ENCODE assay signal across 1 cellular context in genomic region chr7:17010637-17011300, GRCh38.
TF ChIP-seq lines count a peak whose summit lies in the region.

No MANE protein-coding gene starts in this region.

TF ChIP-seq in WTC11, 78 proteins besides CTCF, POLR2A, EP300 and RAD21 (continued from another document):
- TF ChIP-seq, protein P1, sequence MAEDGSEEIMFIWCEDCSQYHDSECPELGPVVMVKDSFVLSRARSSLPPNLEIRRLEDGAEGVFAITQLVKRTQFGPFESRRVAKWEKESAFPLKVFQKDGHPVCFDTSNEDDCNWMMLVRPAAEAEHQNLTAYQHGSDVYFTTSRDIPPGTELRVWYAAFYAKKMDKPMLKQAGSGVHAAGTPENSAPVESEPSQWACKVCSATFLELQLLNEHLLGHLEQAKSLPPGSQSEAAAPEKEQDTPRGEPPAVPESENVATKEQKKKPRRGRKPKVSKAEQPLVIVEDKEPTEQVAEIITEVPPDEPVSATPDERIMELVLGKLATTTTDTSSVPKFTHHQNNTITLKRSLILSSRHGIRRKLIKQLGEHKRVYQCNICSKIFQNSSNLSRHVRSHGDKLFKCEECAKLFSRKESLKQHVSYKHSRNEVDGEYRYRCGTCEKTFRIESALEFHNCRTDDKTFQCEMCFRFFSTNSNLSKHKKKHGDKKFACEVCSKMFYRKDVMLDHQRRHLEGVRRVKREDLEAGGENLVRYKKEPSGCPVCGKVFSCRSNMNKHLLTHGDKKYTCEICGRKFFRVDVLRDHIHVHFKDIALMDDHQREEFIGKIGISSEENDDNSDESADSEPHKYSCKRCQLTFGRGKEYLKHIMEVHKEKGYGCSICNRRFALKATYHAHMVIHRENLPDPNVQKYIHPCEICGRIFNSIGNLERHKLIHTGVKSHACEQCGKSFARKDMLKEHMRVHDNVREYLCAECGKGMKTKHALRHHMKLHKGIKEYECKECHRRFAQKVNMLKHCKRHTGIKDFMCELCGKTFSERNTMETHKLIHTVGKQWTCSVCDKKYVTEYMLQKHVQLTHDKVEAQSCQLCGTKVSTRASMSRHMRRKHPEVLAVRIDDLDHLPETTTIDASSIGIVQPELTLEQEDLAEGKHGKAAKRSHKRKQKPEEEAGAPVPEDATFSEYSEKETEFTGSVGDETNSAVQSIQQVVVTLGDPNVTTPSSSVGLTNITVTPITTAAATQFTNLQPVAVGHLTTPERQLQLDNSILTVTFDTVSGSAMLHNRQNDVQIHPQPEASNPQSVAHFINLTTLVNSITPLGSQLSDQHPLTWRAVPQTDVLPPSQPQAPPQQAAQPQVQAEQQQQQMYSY (CRISPR knock-in tag; IDR thresholded peaks at IDR 0.05): no peak
- TF ChIP-seq, protein P2, sequence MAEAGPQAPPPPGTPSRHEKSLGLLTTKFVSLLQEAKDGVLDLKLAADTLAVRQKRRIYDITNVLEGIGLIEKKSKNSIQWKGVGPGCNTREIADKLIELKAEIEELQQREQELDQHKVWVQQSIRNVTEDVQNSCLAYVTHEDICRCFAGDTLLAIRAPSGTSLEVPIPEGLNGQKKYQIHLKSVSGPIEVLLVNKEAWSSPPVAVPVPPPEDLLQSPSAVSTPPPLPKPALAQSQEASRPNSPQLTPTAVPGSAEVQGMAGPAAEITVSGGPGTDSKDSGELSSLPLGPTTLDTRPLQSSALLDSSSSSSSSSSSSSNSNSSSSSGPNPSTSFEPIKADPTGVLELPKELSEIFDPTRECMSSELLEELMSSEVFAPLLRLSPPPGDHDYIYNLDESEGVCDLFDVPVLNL (CRISPR knock-in tag; IDR thresholded peaks at IDR 0.05; ENCODE audit: borderline replicate concordance, low read depth): no peak
- TF ChIP-seq ARID4B (CRISPR knock-in tag; IDR thresholded peaks at IDR 0.05; ENCODE audit: borderline replicate concordance) (no peak), TP53 (CRISPR knock-in tag; IDR thresholded peaks at IDR 0.05) (no peak), SMAD4 (CRISPR knock-in tag; IDR thresholded peaks at IDR 0.05) (no peak), CREB1 (CRISPR knock-in tag; IDR thresholded peaks at IDR 0.05) (no peak)
- TF ChIP-seq, protein P3, sequence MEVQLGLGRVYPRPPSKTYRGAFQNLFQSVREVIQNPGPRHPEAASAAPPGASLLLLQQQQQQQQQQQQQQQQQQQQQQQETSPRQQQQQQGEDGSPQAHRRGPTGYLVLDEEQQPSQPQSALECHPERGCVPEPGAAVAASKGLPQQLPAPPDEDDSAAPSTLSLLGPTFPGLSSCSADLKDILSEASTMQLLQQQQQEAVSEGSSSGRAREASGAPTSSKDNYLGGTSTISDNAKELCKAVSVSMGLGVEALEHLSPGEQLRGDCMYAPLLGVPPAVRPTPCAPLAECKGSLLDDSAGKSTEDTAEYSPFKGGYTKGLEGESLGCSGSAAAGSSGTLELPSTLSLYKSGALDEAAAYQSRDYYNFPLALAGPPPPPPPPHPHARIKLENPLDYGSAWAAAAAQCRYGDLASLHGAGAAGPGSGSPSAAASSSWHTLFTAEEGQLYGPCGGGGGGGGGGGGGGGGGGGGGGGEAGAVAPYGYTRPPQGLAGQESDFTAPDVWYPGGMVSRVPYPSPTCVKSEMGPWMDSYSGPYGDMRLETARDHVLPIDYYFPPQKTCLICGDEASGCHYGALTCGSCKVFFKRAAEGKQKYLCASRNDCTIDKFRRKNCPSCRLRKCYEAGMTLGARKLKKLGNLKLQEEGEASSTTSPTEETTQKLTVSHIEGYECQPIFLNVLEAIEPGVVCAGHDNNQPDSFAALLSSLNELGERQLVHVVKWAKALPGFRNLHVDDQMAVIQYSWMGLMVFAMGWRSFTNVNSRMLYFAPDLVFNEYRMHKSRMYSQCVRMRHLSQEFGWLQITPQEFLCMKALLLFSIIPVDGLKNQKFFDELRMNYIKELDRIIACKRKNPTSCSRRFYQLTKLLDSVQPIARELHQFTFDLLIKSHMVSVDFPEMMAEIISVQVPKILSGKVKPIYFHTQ (CRISPR knock-in tag; IDR thresholded peaks at IDR 0.05): no peak
- TF ChIP-seq, protein P4, sequence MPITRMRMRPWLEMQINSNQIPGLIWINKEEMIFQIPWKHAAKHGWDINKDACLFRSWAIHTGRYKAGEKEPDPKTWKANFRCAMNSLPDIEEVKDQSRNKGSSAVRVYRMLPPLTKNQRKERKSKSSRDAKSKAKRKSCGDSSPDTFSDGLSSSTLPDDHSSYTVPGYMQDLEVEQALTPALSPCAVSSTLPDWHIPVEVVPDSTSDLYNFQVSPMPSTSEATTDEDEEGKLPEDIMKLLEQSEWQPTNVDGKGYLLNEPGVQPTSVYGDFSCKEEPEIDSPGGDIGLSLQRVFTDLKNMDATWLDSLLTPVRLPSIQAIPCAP (CRISPR knock-in tag; IDR thresholded peaks at IDR 0.05): no peak
